23 cellular contexts compared by ENCODE assay signal in genomic region chr9:93899609-93900435, GRCh38. TPM values are rescaled to one million over a fixed set of nuclear protein-coding genes. Genes with fewer than 3 reads are reported as not detected.
DNase-seq lines count a peak whose midpoint lies in the region; ATAC-seq and TF ChIP-seq lines count a peak whose summit lies in the region.
"Had no signal": no experiment of that assay in that cellular context is flagged by ENCODE, and none has a peak within 500 bp of the region (broad histone marks: within the 10 kb centered on the region; RNA-seq: fewer than 3 reads in every experiment).

No MANE protein-coding gene starts in this region.

- 82% methylated on average over 5 of the region's 8 CpGs for WGBS in right lobe of liver (ENCODE audit: insufficient coverage, low coverage, low lambda C conversion rate, missing lambda C conversion rate)

- peaks cover 41% of the 10 kb centered on the region for H3K27me3 ChIP-seq in left ventricle myocardium inferior (ENCODE audit: low read depth)
- H3K27me3 ChIP-seq in right lobe of liver: no peaks in the 10 kb centered on the region
- H3K27me3 ChIP-seq in upper lobe of right lung: no peaks in the 10 kb centered on the region
- H3K27me3 ChIP-seq: BLaER1, thyroid gland had no signal

- TF ChIP-seq POLR2A in right lobe of liver (IDR thresholded peaks at IDR 0.05): no peak

- H3K36me3 ChIP-seq in left ventricle myocardium inferior (no peaks in the 10 kb centered on the region), right lobe of liver (no peaks in the 10 kb centered on the region), upper lobe of right lung (no peaks in the 10 kb centered on the region)
- H3K36me3 ChIP-seq: BLaER1, heart left ventricle, SJCRH30, thyroid gland had no signal

- H3K4me1 Mint-ChIP-seq in T-helper 2 cell treated with Interferon-gamma antibody and Interleukin-4, amounts not matched to agents 5 μg/mL and 100 μg/mL, for 36 hours (ENCODE audit: low read depth): peaks cover 13% of the 10 kb centered on the region

- no peak for TF ChIP-seq CTCF in left ventricle myocardium inferior (IDR thresholded peaks at IDR 0.05; ENCODE audit: borderline replicate concordance)
- no peak for TF ChIP-seq CTCF in right lobe of liver (IDR thresholded peaks at IDR 0.05)
- TF ChIP-seq CTCF in upper lobe of right lung (IDR thresholded peaks at IDR 0.05): no peak

- H3K4me1 ChIP-seq in left ventricle myocardium inferior (no peaks in the 10 kb centered on the region), right lobe of liver (no peaks in the 10 kb centered on the region), upper lobe of right lung (no peaks in the 10 kb centered on the region)
- H3K4me1 ChIP-seq: BLaER1, heart left ventricle, SJCRH30, thyroid gland had no signal

- intact Hi-C loops in left ventricle myocardium inferior (cut with micrococcal nuclease): no loop called here
- intact Hi-C loops in Right ventricle myocardium inferior (cut with DNase I): no loop called here
- intact Hi-C loops in right lobe of liver (cut with DNase I): loop anchor here in 1 of 2 donors (10.0 kb wide), 1 partner anchor 75 kb away; no protein-coding TSS in a partner anchor
- intact Hi-C loops in upper lobe of right lung (cut with DNase I): no loop called here

- H3K36me3 Mint-ChIP-seq in T-helper 2 cell treated with Interferon-gamma antibody and Interleukin-4, amounts not matched to agents 5 μg/mL and 100 μg/mL, for 36 hours (ENCODE audit: low read depth): no peaks in the 10 kb centered on the region

- peaks cover 9% of the 10 kb centered on the region for H3K9me3 Mint-ChIP-seq in T-helper 2 cell treated with Interferon-gamma antibody and Interleukin-4, amounts not matched to agents 5 μg/mL and 100 μg/mL, for 36 hours

- no peak for DNase-seq in T-helper 2 cell treated with Interferon-gamma antibody and Interleukin-4, amounts not matched to agents 5 μg/mL and 100 μg/mL, for 36 hours (ENCODE audit: low spot score)
- DNase-seq in T-helper 2 cell (no peak), left ventricle myocardium inferior (peak; percentile 5), Right ventricle myocardium inferior (ENCODE audit: missing footprints) (no peak), right lobe of liver (peak in 2 of 3 donors; percentile 31 to 34), upper lobe of right lung (peak; percentile 40), cerebellum (ENCODE audit: low spot score) (no peak)
- DNase-seq: activated gamma-delta T cell; GDM1; NCI-H2171; NCI-H774; OCI-M1; stimulated activated CD4-positive, alpha-beta T cell treated with anti-CD3 and anti-CD28 coated beads, Interleukin-15, amount 100 ng/mL, for 24 hours; stimulated activated naive CD4-positive, alpha-beta T cell; T1000; thyroid gland had no signal

- H3K9me3 ChIP-seq in left ventricle myocardium inferior (replicated peaks) (no peaks in the 10 kb centered on the region), right lobe of liver (no peaks in the 10 kb centered on the region), upper lobe of right lung (no peaks in the 10 kb centered on the region)
- H3K9me3 ChIP-seq: BLaER1, heart left ventricle, SJCRH30, thyroid gland had no signal

- H3K27me3 Mint-ChIP-seq in T-helper 2 cell treated with Interferon-gamma antibody and Interleukin-4, amounts not matched to agents 5 μg/mL and 100 μg/mL, for 36 hours (ENCODE audit: low read depth): no peaks in the 10 kb centered on the region

- H3K4me3 Mint-ChIP-seq in T-helper 2 cell treated with Interferon-gamma antibody and Interleukin-4, amounts not matched to agents 5 μg/mL and 100 μg/mL, for 36 hours: no peak overlapping the region
- H3K4me3 Mint-ChIP-seq: memory B cell had no signal

- H3K27ac ChIP-seq in left ventricle myocardium inferior (replicated peaks) (no peak overlapping the region), right lobe of liver (no peak overlapping the region), upper lobe of right lung (no peak overlapping the region)
- H3K27ac ChIP-seq: BLaER1, heart left ventricle, SJCRH30, thyroid gland had no signal

- H3K4me3 ChIP-seq in left ventricle myocardium inferior: no peak overlapping the region
- H3K4me3 ChIP-seq in right lobe of liver: no peak overlapping the region
- H3K4me3 ChIP-seq in upper lobe of right lung: no peak overlapping the region
- H3K4me3 ChIP-seq: BLaER1, heart left ventricle, SJCRH30, thyroid gland had no signal

- ATAC-seq in Right ventricle myocardium inferior (no peak), right lobe of liver (no peak), upper lobe of right lung (no peak), HG03196 (IDR thresholded peaks at IDR 0.05; ENCODE audit: unreplicated experiment) (no peak)
- ATAC-seq: heart left ventricle had no signal

- peak overlapping the region; percentile 12 for H3K27ac Mint-ChIP-seq in T-helper 2 cell treated with Interferon-gamma antibody and Interleukin-4, amounts not matched to agents 5 μg/mL and 100 μg/mL, for 36 hours
- H3K27ac Mint-ChIP-seq: memory B cell had no signal

RNA-seq across cellular contexts. Expression of gene BARX1, which starts 55.3 kb away (rescaled TPM):
- total RNA-seq in left ventricle myocardium inferior (not detected), Right ventricle myocardium inferior (not detected), right lobe of liver (not detected), upper lobe of right lung (not detected), cerebellum (not detected)
- total RNA-seq: heart left ventricle, HT-29, LHCN-M2, SJCRH30 had no signal

Comparison
In these comparisons a context has a peak if more than half of its experiments do, and no peak if none do; other contexts are left out.
1. DNase-seq: peak in left ventricle myocardium inferior (single experiment), right lobe of liver (2 of 3) and upper lobe of right lung (single experiment); none in T-helper 2 cell treated with Interferon-gamma antibody and Interleukin-4, amounts not matched to agents 5 μg/mL and 100 μg/mL, for 36 hours (single experiment), T-helper 2 cell (0 of 5), Right ventricle myocardium inferior (single experiment) and cerebellum (single experiment).